In the genomic region with DNA sequence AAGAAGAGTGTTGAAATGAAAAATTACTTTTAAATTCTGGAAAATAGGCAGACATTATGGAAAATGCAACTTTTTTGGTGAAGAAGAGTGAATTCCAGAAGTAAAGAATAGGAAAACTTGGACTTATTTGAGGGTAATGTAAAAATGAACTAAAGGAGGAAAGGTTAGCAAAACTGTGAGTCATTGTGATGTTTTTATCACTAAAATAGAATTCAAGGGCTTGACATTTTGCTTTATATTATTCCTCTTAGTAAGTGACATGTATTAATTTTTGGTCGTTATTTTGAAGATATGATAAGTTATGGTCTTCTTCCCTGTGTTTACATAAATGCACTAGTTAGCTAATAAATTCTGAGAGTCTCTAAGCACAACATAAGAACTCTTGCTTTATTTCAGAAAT, we compare ENCODE assay signal across 23 cellular contexts.
"Had no signal": no experiment of that assay in that cellular context is flagged by ENCODE, and none has a peak within 500 bp of the region (broad histone marks: within the 10 kb centered on the region; RNA-seq: fewer than 3 reads in every experiment).

No MANE protein-coding gene starts in this region.

- H3K4me3 ChIP-seq: esophagus squamous epithelium, gastrocnemius medialis, heart left ventricle, hepatocyte, lung, psoas muscle, sigmoid colon, suprapubic skin, transverse colon, upper lobe of right lung, uterus had no signal

- H3K4me1 ChIP-seq: esophagus squamous epithelium, gastrocnemius medialis, psoas muscle, sigmoid colon, suprapubic skin, transverse colon, upper lobe of right lung, uterus had no signal

- H3K4me2 ChIP-seq: hepatocyte had no signal

- H3K79me2 ChIP-seq: hepatocyte had no signal

- FAIRE-seq: colon had no signal

- H3K27ac ChIP-seq: esophagus squamous epithelium, gastrocnemius medialis, heart left ventricle, hepatocyte, neutrophil, psoas muscle, sigmoid colon, suprapubic skin, transverse colon, upper lobe of right lung, uterus had no signal

- H3K36me3 ChIP-seq: esophagus squamous epithelium, gastrocnemius medialis, heart left ventricle, neutrophil, sigmoid colon, suprapubic skin, transverse colon, upper lobe of right lung, uterus had no signal

- H3K27me3 ChIP-seq: esophagus squamous epithelium, gastrocnemius medialis, heart left ventricle, hepatocyte, neutrophil, sigmoid colon, suprapubic skin, transverse colon, upper lobe of right lung had no signal

- DNase-seq: effector CD8-positive, alpha-beta T cell; endodermal cell; erythroblast; esophagus squamous epithelium; gastrocnemius medialis; heart left ventricle; kidney; psoas muscle; sigmoid colon; small intestine; stimulated activated CD4-positive, alpha-beta T cell treated with anti-CD3 and anti-CD28 coated beads, Interleukin-15, amount 100 ng/mL, for 24 hours; stimulated activated CD4-positive, alpha-beta T cell treated with anti-CD3 and anti-CD28 coated beads, Interleukin-4, amount 100 ng/mL, for 1 hour; stimulated activated CD8-positive, alpha-beta memory T cell treated with anti-CD3 and anti-CD28 coated beads, Interleukin-4, amount 100 ng/mL, for 48 hours; stimulated activated naive CD4-positive, alpha-beta T cell; stimulated activated naive CD8-positive, alpha-beta T cell treated with anti-CD3 and anti-CD28 coated beads, Interleukin-15, amount 100 ng/mL, for 72 hours; transverse colon; upper lobe of right lung; uterus had no signal

- H2AFZ ChIP-seq: hepatocyte had no signal

- H3K9me3 ChIP-seq: esophagus squamous epithelium, gastrocnemius medialis, heart left ventricle, neutrophil, psoas muscle, sigmoid colon, suprapubic skin, transverse colon, upper lobe of right lung, uterus had no signal
